Comparison of ENCODE assay signal across 1 cellular context in the genomic region with DNA sequence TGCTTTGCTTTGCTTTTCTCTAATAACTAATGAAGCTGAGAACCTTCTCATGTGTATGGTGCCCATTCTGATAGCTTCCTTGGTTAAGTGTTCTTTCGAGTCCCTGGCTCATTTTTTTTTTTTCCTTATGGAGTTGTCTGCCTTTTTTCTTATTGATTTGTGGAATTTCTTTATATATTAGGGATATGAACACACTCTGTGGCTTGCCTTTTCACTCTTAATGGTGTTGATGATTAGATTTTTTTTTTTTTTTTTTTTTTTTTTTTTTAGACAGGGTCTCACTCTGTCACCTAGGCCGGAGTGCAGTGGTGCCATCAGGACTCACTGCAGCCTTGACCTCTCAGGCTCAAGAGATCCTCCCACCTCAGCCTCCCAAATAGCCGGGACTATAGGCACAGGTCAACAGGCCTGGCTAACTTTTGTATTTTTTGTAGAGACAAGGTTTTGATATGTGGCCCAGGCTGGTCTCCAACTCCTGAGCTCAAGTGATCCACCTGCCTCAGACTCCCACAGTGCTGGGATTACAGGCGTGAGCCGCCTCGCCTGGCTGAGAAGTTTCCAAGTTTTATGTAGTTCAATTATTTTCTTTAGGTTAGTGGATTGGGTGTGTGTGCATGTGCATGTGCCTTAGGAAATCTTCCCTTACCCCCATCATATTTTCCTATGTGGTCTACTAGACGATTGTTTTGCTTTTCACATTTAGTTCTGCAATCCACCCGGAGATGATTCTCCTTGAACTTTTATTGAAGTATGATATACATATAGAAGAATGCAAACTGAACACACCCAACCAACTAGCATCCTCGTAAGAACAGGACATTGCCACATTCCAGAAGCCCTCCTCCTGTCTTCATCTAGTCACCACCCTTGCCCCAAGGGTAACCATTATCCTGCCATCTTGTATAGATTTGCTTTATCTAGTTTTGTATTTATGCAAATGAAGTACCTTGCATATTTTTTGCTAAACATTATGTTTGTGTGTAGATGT.
TF ChIP-seq lines count a peak whose summit lies in the region.

No MANE protein-coding gene starts in this region.

TF ChIP-seq in A549, 52 proteins besides CTCF, POLR2A, EP300 and RAD21 (continued from another document):
- TF ChIP-seq, protein P1, sequence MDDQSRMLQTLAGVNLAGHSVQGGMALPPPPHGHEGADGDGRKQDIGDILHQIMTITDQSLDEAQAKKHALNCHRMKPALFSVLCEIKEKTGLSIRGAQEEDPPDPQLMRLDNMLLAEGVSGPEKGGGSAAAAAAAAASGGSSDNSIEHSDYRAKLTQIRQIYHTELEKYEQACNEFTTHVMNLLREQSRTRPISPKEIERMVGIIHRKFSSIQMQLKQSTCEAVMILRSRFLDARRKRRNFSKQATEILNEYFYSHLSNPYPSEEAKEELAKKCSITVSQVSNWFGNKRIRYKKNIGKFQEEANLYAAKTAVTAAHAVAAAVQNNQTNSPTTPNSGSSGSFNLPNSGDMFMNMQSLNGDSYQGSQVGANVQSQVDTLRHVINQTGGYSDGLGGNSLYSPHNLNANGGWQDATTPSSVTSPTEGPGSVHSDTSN (IDR thresholded peaks at IDR 0.05): no peak
- TF ChIP-seq, protein P2, sequence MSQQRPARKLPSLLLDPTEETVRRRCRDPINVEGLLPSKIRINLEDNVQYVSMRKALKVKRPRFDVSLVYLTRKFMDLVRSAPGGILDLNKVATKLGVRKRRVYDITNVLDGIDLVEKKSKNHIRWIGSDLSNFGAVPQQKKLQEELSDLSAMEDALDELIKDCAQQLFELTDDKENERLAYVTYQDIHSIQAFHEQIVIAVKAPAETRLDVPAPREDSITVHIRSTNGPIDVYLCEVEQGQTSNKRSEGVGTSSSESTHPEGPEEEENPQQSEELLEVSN (IDR thresholded peaks at IDR 0.05; ENCODE audit: borderline replicate concordance, low read depth): no peak
- TF ChIP-seq, protein P3, sequence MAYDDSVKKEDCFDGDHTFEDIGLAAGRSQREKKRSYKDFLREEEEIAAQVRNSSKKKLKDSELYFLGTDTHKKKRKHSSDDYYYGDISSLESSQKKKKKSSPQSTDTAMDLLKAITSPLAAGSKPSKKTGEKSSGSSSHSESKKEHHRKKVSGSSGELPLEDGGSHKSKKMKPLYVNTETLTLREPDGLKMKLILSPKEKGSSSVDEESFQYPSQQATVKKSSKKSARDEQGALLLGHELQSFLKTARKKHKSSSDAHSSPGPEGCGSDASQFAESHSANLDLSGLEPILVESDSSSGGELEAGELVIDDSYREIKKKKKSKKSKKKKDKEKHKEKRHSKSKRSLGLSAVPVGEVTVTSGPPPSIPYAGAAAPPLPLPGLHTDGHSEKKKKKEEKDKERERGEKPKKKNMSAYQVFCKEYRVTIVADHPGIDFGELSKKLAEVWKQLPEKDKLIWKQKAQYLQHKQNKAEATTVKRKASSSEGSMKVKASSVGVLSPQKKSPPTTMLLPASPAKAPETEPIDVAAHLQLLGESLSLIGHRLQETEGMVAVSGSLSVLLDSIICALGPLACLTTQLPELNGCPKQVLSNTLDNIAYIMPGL (CRISPR knock-in tag; IDR thresholded peaks at IDR 0.05; ENCODE audit: borderline replicate concordance): no peak
- TF ChIP-seq GATA3 (IDR thresholded peaks at IDR 0.05; ENCODE audit: borderline replicate concordance): no peak
- no peak for TF ChIP-seq POLR2AphosphoS2 (conservative IDR thresholded peaks at IDR 0.05; ENCODE audit: low read length)
- TF ChIP-seq NPAS2 (CRISPR knock-in tag; IDR thresholded peaks at IDR 0.05; ENCODE audit: borderline replicate concordance): no peak
- TF ChIP-seq PHF8 (IDR thresholded peaks at IDR 0.05; ENCODE audit: borderline replicate concordance, low read depth): no peak
- TF ChIP-seq RNF2 (IDR thresholded peaks at IDR 0.05; ENCODE audit: borderline replicate concordance, low read depth): no peak
- TF ChIP-seq MAZ (IDR thresholded peaks at IDR 0.05; ENCODE audit: borderline replicate concordance, low read depth, low read length): no peak
- TF ChIP-seq, protein P4, sequence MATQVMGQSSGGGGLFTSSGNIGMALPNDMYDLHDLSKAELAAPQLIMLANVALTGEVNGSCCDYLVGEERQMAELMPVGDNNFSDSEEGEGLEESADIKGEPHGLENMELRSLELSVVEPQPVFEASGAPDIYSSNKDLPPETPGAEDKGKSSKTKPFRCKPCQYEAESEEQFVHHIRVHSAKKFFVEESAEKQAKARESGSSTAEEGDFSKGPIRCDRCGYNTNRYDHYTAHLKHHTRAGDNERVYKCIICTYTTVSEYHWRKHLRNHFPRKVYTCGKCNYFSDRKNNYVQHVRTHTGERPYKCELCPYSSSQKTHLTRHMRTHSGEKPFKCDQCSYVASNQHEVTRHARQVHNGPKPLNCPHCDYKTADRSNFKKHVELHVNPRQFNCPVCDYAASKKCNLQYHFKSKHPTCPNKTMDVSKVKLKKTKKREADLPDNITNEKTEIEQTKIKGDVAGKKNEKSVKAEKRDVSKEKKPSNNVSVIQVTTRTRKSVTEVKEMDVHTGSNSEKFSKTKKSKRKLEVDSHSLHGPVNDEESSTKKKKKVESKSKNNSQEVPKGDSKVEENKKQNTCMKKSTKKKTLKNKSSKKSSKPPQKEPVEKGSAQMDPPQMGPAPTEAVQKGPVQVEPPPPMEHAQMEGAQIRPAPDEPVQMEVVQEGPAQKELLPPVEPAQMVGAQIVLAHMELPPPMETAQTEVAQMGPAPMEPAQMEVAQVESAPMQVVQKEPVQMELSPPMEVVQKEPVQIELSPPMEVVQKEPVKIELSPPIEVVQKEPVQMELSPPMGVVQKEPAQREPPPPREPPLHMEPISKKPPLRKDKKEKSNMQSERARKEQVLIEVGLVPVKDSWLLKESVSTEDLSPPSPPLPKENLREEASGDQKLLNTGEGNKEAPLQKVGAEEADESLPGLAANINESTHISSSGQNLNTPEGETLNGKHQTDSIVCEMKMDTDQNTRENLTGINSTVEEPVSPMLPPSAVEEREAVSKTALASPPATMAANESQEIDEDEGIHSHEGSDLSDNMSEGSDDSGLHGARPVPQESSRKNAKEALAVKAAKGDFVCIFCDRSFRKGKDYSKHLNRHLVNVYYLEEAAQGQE (IDR thresholded peaks at IDR 0.05): no peak
